Comparison of ENCODE assay signal across 25 cellular contexts in the genomic region with DNA sequence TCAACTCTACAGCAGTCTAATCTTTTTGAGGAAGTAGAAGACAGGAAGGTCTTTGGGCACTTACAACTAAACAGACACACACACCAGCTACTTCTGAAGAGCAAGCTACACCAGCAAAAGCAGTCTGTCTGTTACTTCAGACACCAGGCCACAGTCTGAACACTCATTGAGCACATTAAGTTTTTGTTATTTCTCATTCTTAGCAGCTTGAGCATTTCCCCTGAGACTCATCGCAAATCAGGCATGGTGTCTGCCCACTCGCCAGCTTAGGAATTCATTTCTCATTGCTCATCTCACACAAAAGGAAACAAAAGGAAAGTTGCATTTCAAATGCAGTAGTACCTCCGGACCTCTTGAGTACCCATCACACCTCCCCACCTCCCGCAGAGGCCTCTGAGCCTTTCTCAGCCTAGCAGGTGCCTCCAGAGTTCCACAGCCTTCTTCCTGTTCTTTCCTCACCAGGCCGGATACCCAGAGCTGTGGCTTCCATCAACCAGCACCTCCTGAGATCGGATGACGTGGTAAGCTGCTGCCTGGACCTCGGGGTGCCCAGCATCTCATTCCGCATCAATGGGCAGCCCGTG.
DNase-seq lines count a peak whose midpoint lies in the region; ATAC-seq and TF ChIP-seq lines count a peak whose summit lies in the region.
"Had no signal": no experiment of that assay in that cellular context is flagged by ENCODE, and none has a peak within 500 bp of the region (broad histone marks: within the 10 kb centered on the region; RNA-seq: fewer than 3 reads in every experiment).

No MANE protein-coding gene starts in this region.

- H3K4me2 ChIP-seq in BLaER1 treated with 17β-estradiol and CSF1 and Interleukin-3, amounts not matched to agents 10 nM and 100 nM: peak overlapping the region in 6 of 11 experiments; percentile 23 to 63 (median 52); a peak in 10 of 22 replicates
- no peak overlapping the region for H3K4me2 ChIP-seq in osteoblast (ENCODE audit: insufficient read depth, low read length)

- peak; percentile 37 for DNase-seq in HT1080 (ENCODE audit: low read depth)
- peak; percentile 51 for DNase-seq in astrocyte of the hippocampus (ENCODE audit: low read depth, low spot score)
- DNase-seq in osteoblast (ENCODE audit: insufficient read length, low spot score, missing footprints): peak; percentile 51
- DNase-seq: activated CD4-positive, alpha-beta T cell treated with anti-CD3 and anti-CD28 coated beads for 36 hours; activated CD8-positive, alpha-beta memory T cell treated with anti-CD3 and anti-CD28 coated beads for 24 hours; activated gamma-delta T cell; activated T-cell treated with anti-CD3 and anti-CD28 coated beads, Interleukin-2, amount 50 U/mL, for 1 hour; CD8-positive, alpha-beta T cell; GDM1; immature natural killer cell; left ventricle myocardium inferior; naive thymus-derived CD4-positive, alpha-beta T cell; NCI-H510A; ovary; PC-3; right cardiac atrium; SHP77 treated with DMSO at 0.1 percent for 48 hours; stimulated activated CD4-positive, alpha-beta T cell treated with anti-CD3 and anti-CD28 coated beads, Interleukin-4, amount 100 ng/mL, for 4 hours; stimulated activated naive CD4-positive, alpha-beta T cell treated with Interleukin-2 at 50 U/mL for 16 hours had no signal

- no peak overlapping the region for H3K9ac ChIP-seq in BLaER1 treated with 17β-estradiol and CSF1 and Interleukin-3, amounts not matched to agents 10 nM and 100 nM

- no peak overlapping the region for H3K4me3 ChIP-seq in BLaER1 treated with 17β-estradiol and CSF1 and Interleukin-3, amounts not matched to agents 10 nM and 100 nM
- no peak overlapping the region for H3K4me3 ChIP-seq in osteoblast (ENCODE audit: insufficient read depth, low read length)
- H3K4me3 ChIP-seq: HAP-1, left ventricle myocardium inferior, ovary had no signal

- H2AFZ ChIP-seq in osteoblast (ENCODE audit: low read length): no peak overlapping the region

- peaks cover 5 to 41% (median 26%) of the 10 kb centered on the region in 10 experiments; a peak in 18 of 20 replicates for H3K4me1 ChIP-seq in BLaER1 treated with 17β-estradiol and CSF1 and Interleukin-3, amounts not matched to agents 10 nM and 100 nM
- no peaks in the 10 kb centered on the region for H3K4me1 ChIP-seq in osteoblast (ENCODE audit: insufficient read depth, low read length)
- H3K4me1 ChIP-seq: foreskin keratinocyte, HAP-1, left ventricle myocardium inferior had no signal

- no peaks in the 10 kb centered on the region for H3K27me3 ChIP-seq in BLaER1 treated with 17β-estradiol and CSF1 and Interleukin-3, amounts not matched to agents 10 nM and 100 nM
- no peaks in the 10 kb centered on the region for H3K27me3 ChIP-seq in osteoblast (ENCODE audit: insufficient read depth, low read length)
- H3K27me3 ChIP-seq: ovary had no signal

- H3K36me3 ChIP-seq in BLaER1 treated with 17β-estradiol and CSF1 and Interleukin-3, amounts not matched to agents 10 nM and 100 nM: no peaks in the 10 kb centered on the region
- H3K36me3 ChIP-seq in osteoblast (ENCODE audit: insufficient read depth, low read length): no peaks in the 10 kb centered on the region
- H3K36me3 ChIP-seq: HAP-1, left ventricle myocardium inferior, ovary had no signal

- no peaks in the 10 kb centered on the region for H3K79me2 ChIP-seq in osteoblast (ENCODE audit: insufficient read depth, low read length)

- ATAC-seq in HG03520 (IDR thresholded peaks at IDR 0.05; ENCODE audit: unreplicated experiment) (no peak), GM21737 (IDR thresholded peaks at IDR 0.05; ENCODE audit: unreplicated experiment) (no peak), HG03045 (IDR thresholded peaks at IDR 0.05; ENCODE audit: unreplicated experiment) (no peak)
- ATAC-seq: activated CD4-positive, alpha-beta T cell treated with anti-CD3 and anti-CD28 coated beads for 36 hours; CD8-positive, alpha-beta T cell; foreskin keratinocyte; naive thymus-derived CD4-positive, alpha-beta T cell; PC-3; right cardiac atrium had no signal

- H4K20me1 ChIP-seq in BLaER1 treated with 17β-estradiol and CSF1 and Interleukin-3, amounts not matched to agents 10 nM and 100 nM: no peaks in the 10 kb centered on the region
- no peaks in the 10 kb centered on the region for H4K20me1 ChIP-seq in osteoblast (ENCODE audit: insufficient read depth, low read length)

- H3K27ac ChIP-seq in BLaER1 treated with 17β-estradiol and CSF1 and Interleukin-3, amounts not matched to agents 10 nM and 100 nM: no peak overlapping the region
- no peak overlapping the region for H3K27ac ChIP-seq in osteoblast (ENCODE audit: low read depth, low read length)
- H3K27ac ChIP-seq: foreskin keratinocyte, left ventricle myocardium inferior, ovary had no signal

- H3K9me3 ChIP-seq in BLaER1 treated with 17β-estradiol and CSF1 and Interleukin-3, amounts not matched to agents 10 nM and 100 nM (replicated peaks in 1 of 11): no peaks in the 10 kb centered on the region
- no peaks in the 10 kb centered on the region for H3K9me3 ChIP-seq in osteoblast (ENCODE audit: low read depth, low read length)
- H3K9me3 ChIP-seq: HAP-1, left ventricle myocardium inferior, ovary had no signal

- TF ChIP-seq CTCF in osteoblast (IDR thresholded peaks at IDR 0.05; ENCODE audit: extremely low read depth, low read depth, low read length): no peak
